ENCODE assay signal across 8 cellular contexts in the genomic region with DNA sequence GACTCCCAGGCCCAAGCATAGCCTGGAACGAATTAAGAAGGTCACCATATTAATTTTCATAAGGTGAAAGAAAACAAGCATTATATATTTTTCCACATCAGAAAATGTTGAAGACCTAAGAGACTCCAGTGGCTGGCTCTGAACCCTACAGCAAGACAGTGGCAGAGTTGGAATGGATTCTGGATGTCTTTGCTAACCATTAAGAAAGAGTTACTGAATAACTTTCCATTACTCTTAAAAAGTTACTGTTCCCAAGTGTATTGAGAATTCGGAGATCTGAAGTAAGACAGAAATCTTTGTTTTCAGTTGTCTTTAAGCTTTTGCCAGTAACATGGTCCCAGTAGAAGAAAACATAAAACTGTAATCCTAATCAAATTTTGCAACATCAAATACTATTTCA. TPM values are rescaled to one million over a fixed set of nuclear protein-coding genes. Genes with fewer than 3 reads are reported as not detected.
DNase-seq lines count a peak whose midpoint lies in the region; ATAC-seq, FAIRE-seq and TF ChIP-seq lines count a peak whose summit lies in the region.
"Not testable (repeated sequence)": the region's sequence is repeated elsewhere in the genome, so short reads cannot be mapped to it uniquely, and the experiment has no call there.
"Had no signal": no experiment of that assay in that cellular context is flagged by ENCODE, and none has a peak within 500 bp of the region (broad histone marks: within the 10 kb centered on the region; RNA-seq: fewer than 3 reads in every experiment).

No MANE protein-coding gene starts in this region.

- H3K27ac Mint-ChIP-seq in nephron: peak overlapping the region in 2 of 3 experiments; percentile 29 to 66

- intact Hi-C loops in sciatic nerve (cut with DNase I): not testable (repeated sequence)

- not testable (repeated sequence) for H3K27me3 Mint-ChIP-seq in nephron (ENCODE audit: low read depth)

- TF ChIP-seq CTCF in nephron (IDR thresholded peaks at IDR 0.05; ENCODE audit: unreplicated experiment in 3 of 3): not testable (repeated sequence)

- in situ Hi-C loops in ACHN (cut with HindIII; ENCODE audit: low pct_ligation_motif_present, low pct_unique_long_range_greater_than_20kb, low sequenced_read_pairs): not testable (repeated sequence)

- H3K4me3 Mint-ChIP-seq in nephron: not testable (repeated sequence)

- not testable (repeated sequence) for H3K4me1 Mint-ChIP-seq in nephron

- FAIRE-seq in RCC 7860 (lab: Jason Lieb, UNC): peak; percentile 15
- peak; percentile 84 for FAIRE-seq in colon (lab: Jason Lieb, UNC)
- FAIRE-seq in frontal cortex (lab: Jason Lieb, UNC): peak; percentile 48

- peaks cover 10% of the 10 kb centered on the region for H3K9me3 Mint-ChIP-seq in nephron

- peaks cover 40% of the 10 kb centered on the region for H3K36me3 Mint-ChIP-seq in nephron (ENCODE audit: low read depth)

- peak; percentile 62 for ATAC-seq in sciatic nerve

- peak; percentile 10 for DNase-seq in ACHN
- DNase-seq in RCC 7860 (ENCODE audit: low spot score); frontal cortex (ENCODE audit: low spot score in 2 of 2); sciatic nerve (ENCODE audit: low spot score): not testable (repeated sequence)

RNA-seq across cellular contexts. Expression of a gene that starts 29.9 kb away (rescaled TPM):
- total RNA-seq in frontal cortex (0.82 TPM), sciatic nerve (1.5 TPM)
- total RNA-seq: Daoy, G401 had no signal

RNA-seq across cellular contexts. Expression of a gene that starts 30.1 kb away (rescaled TPM):
- total RNA-seq in frontal cortex: 15.9 TPM
- 26.4 TPM for total RNA-seq in sciatic nerve
